1 cellular context compared by ENCODE assay signal in the genomic region with DNA sequence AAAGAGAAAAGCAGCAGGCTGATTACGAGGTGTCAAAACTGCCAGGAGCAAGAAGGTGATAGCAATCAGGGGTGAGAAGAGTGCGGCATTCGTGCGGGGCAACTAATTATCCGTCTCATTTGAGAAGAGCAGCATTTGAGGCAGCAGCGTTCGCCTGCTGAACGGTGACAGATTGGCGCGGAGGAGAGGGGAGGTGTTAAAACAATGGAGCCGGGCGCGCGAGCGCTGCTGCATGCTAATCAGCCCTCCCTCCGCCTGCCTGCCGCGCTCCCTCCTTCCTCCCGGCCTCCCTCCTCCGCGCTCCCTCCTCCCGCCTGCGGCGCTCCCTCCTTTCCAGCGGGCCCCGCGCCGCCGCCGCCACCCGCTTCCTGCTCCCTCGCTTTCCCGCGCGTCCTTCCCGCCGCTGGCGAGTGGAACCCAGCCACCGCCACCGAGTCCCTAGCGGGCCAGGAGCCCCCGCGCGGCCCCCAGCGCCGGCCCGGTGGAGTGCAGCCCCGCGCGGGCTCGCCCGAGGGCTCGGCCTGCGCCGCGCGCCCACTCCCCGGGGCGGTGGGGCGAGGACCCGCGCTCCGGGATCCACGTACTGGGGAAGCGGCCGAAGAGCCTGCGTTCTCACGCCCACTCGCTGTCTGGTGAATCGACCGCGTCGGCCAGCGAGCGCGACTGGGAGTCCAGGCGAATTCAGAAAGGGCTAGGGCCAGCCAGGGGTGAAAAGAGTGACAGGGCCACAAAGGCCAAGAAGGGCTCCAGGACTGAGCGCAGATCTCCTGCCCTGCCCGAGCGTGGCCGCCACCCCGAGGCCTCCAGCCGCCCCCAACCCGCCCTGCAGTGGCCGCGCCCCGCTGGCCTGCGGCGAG.
A peak's percentile ranks its signal among the peaks of the same experiment; 100 is the strongest.
TF ChIP-seq lines count a peak whose summit lies in the region.

No MANE protein-coding gene starts in this region.

TF ChIP-seq in HEK293, 187 proteins besides CTCF, POLR2A, EP300 and RAD21 (continued from another document and continues in another):
- TF ChIP-seq, protein P1, sequence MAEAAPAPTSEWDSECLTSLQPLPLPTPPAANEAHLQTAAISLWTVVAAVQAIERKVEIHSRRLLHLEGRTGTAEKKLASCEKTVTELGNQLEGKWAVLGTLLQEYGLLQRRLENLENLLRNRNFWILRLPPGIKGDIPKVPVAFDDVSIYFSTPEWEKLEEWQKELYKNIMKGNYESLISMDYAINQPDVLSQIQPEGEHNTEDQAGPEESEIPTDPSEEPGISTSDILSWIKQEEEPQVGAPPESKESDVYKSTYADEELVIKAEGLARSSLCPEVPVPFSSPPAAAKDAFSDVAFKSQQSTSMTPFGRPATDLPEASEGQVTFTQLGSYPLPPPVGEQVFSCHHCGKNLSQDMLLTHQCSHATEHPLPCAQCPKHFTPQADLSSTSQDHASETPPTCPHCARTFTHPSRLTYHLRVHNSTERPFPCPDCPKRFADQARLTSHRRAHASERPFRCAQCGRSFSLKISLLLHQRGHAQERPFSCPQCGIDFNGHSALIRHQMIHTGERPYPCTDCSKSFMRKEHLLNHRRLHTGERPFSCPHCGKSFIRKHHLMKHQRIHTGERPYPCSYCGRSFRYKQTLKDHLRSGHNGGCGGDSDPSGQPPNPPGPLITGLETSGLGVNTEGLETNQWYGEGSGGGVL (tag by site-specific recombination; IDR thresholded peaks at IDR 0.05) = peak; percentile 83
- TF ChIP-seq ZNF791 (tag by site-specific recombination; IDR thresholded peaks at IDR 0.05) = no peak
- TF ChIP-seq, protein P2, sequence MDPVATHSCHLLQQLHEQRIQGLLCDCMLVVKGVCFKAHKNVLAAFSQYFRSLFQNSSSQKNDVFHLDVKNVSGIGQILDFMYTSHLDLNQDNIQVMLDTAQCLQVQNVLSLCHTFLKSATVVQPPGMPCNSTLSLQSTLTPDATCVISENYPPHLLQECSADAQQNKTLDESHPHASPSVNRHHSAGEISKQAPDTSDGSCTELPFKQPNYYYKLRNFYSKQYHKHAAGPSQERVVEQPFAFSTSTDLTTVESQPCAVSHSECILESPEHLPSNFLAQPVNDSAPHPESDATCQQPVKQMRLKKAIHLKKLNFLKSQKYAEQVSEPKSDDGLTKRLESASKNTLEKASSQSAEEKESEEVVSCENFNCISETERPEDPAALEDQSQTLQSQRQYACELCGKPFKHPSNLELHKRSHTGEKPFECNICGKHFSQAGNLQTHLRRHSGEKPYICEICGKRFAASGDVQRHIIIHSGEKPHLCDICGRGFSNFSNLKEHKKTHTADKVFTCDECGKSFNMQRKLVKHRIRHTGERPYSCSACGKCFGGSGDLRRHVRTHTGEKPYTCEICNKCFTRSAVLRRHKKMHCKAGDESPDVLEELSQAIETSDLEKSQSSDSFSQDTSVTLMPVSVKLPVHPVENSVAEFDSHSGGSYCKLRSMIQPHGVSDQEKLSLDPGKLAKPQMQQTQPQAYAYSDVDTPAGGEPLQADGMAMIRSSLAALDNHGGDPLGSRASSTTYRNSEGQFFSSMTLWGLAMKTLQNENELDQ (tag by site-specific recombination; IDR thresholded peaks at IDR 0.05; ENCODE audit: low read depth) = no peak
- TF ChIP-seq WT1 (tag by site-specific recombination; IDR thresholded peaks at IDR 0.05) = peak; percentile 52; the same call in 1 of the 2 replicates
- TF ChIP-seq IKZF3 (tag by site-specific recombination; IDR thresholded peaks at IDR 0.05) = peak; percentile 63
- TF ChIP-seq, protein P3, sequence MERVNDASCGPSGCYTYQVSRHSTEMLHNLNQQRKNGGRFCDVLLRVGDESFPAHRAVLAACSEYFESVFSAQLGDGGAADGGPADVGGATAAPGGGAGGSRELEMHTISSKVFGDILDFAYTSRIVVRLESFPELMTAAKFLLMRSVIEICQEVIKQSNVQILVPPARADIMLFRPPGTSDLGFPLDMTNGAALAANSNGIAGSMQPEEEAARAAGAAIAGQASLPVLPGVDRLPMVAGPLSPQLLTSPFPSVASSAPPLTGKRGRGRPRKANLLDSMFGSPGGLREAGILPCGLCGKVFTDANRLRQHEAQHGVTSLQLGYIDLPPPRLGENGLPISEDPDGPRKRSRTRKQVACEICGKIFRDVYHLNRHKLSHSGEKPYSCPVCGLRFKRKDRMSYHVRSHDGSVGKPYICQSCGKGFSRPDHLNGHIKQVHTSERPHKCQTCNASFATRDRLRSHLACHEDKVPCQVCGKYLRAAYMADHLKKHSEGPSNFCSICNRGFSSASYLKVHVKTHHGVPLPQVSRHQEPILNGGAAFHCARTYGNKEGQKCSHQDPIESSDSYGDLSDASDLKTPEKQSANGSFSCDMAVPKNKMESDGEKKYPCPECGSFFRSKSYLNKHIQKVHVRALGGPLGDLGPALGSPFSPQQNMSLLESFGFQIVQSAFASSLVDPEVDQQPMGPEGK (tag by site-specific recombination; IDR thresholded peaks at IDR 0.05) = 0 out of 2 replicates have a peak, but pooled peaks have one; percentile 26
- no peak for TF ChIP-seq MEIS1 (CRISPR knock-in tag; IDR thresholded peaks at IDR 0.05; ENCODE audit: borderline replicate concordance)
- TF ChIP-seq, protein P4, sequence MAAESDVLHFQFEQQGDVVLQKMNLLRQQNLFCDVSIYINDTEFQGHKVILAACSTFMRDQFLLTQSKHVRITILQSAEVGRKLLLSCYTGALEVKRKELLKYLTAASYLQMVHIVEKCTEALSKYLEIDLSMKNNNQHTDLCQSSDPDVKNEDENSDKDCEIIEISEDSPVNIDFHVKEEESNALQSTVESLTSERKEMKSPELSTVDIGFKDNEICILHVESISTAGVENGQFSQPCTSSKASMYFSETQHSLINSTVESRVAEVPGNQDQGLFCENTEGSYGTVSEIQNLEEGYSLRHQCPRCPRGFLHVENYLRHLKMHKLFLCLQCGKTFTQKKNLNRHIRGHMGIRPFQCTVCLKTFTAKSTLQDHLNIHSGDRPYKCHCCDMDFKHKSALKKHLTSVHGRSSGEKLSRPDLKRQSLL (tag by site-specific recombination; IDR thresholded peaks at IDR 0.05) = no peak
- TF ChIP-seq ZNF555 (tag by site-specific recombination; conservative IDR thresholded peaks at IDR 0.05) = no peak
- TF ChIP-seq, protein P5, sequence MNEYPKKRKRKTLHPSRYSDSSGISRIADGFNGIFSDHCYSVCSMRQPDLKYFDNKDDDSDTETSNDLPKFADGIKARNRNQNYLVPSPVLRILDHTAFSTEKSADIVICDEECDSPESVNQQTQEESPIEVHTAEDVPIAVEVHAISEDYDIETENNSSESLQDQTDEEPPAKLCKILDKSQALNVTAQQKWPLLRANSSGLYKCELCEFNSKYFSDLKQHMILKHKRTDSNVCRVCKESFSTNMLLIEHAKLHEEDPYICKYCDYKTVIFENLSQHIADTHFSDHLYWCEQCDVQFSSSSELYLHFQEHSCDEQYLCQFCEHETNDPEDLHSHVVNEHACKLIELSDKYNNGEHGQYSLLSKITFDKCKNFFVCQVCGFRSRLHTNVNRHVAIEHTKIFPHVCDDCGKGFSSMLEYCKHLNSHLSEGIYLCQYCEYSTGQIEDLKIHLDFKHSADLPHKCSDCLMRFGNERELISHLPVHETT (tag by site-specific recombination; IDR thresholded peaks at IDR 0.05) = no peak
- no peak for TF ChIP-seq ZNF558 (tag by site-specific recombination; IDR thresholded peaks at IDR 0.05)
- no peak for TF ChIP-seq GLI2 (tag by site-specific recombination; IDR thresholded peaks at IDR 0.05; ENCODE audit: borderline replicate concordance, low read depth)
- TF ChIP-seq ZNF544 (tag by site-specific recombination; IDR thresholded peaks at IDR 0.05) = no peak
- TF ChIP-seq, protein P6, sequence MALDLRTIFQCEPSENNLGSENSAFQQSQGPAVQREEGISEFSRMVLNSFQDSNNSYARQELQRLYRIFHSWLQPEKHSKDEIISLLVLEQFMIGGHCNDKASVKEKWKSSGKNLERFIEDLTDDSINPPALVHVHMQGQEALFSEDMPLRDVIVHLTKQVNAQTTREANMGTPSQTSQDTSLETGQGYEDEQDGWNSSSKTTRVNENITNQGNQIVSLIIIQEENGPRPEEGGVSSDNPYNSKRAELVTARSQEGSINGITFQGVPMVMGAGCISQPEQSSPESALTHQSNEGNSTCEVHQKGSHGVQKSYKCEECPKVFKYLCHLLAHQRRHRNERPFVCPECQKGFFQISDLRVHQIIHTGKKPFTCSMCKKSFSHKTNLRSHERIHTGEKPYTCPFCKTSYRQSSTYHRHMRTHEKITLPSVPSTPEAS (tag by site-specific recombination; IDR thresholded peaks at IDR 0.05) = no peak
- TF ChIP-seq, protein P7, sequence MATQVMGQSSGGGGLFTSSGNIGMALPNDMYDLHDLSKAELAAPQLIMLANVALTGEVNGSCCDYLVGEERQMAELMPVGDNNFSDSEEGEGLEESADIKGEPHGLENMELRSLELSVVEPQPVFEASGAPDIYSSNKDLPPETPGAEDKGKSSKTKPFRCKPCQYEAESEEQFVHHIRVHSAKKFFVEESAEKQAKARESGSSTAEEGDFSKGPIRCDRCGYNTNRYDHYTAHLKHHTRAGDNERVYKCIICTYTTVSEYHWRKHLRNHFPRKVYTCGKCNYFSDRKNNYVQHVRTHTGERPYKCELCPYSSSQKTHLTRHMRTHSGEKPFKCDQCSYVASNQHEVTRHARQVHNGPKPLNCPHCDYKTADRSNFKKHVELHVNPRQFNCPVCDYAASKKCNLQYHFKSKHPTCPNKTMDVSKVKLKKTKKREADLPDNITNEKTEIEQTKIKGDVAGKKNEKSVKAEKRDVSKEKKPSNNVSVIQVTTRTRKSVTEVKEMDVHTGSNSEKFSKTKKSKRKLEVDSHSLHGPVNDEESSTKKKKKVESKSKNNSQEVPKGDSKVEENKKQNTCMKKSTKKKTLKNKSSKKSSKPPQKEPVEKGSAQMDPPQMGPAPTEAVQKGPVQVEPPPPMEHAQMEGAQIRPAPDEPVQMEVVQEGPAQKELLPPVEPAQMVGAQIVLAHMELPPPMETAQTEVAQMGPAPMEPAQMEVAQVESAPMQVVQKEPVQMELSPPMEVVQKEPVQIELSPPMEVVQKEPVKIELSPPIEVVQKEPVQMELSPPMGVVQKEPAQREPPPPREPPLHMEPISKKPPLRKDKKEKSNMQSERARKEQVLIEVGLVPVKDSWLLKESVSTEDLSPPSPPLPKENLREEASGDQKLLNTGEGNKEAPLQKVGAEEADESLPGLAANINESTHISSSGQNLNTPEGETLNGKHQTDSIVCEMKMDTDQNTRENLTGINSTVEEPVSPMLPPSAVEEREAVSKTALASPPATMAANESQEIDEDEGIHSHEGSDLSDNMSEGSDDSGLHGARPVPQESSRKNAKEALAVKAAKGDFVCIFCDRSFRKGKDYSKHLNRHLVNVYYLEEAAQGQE (tag by site-specific recombination; IDR thresholded peaks at IDR 0.05) = no peak
- TF ChIP-seq SALL2 (tag by site-specific recombination; IDR thresholded peaks at IDR 0.05; ENCODE audit: borderline replicate concordance) = no peak
- TF ChIP-seq ZSCAN23 (tag by site-specific recombination; IDR thresholded peaks at IDR 0.05) = no peak
- TF ChIP-seq, protein P8, sequence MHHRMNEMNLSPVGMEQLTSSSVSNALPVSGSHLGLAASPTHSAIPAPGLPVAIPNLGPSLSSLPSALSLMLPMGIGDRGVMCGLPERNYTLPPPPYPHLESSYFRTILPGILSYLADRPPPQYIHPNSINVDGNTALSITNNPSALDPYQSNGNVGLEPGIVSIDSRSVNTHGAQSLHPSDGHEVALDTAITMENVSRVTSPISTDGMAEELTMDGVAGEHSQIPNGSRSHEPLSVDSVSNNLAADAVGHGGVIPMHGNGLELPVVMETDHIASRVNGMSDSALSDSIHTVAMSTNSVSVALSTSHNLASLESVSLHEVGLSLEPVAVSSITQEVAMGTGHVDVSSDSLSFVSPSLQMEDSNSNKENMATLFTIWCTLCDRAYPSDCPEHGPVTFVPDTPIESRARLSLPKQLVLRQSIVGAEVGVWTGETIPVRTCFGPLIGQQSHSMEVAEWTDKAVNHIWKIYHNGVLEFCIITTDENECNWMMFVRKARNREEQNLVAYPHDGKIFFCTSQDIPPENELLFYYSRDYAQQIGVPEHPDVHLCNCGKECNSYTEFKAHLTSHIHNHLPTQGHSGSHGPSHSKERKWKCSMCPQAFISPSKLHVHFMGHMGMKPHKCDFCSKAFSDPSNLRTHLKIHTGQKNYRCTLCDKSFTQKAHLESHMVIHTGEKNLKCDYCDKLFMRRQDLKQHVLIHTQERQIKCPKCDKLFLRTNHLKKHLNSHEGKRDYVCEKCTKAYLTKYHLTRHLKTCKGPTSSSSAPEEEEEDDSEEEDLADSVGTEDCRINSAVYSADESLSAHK (tag by site-specific recombination; IDR thresholded peaks at IDR 0.05) = no peak
- TF ChIP-seq, protein P9, sequence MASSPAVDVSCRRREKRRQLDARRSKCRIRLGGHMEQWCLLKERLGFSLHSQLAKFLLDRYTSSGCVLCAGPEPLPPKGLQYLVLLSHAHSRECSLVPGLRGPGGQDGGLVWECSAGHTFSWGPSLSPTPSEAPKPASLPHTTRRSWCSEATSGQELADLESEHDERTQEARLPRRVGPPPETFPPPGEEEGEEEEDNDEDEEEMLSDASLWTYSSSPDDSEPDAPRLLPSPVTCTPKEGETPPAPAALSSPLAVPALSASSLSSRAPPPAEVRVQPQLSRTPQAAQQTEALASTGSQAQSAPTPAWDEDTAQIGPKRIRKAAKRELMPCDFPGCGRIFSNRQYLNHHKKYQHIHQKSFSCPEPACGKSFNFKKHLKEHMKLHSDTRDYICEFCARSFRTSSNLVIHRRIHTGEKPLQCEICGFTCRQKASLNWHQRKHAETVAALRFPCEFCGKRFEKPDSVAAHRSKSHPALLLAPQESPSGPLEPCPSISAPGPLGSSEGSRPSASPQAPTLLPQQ (tag by site-specific recombination; IDR thresholded peaks at IDR 0.05) = 0 out of 2 replicates have a peak, but pooled peaks have one; percentile 27
- TF ChIP-seq, protein P10, sequence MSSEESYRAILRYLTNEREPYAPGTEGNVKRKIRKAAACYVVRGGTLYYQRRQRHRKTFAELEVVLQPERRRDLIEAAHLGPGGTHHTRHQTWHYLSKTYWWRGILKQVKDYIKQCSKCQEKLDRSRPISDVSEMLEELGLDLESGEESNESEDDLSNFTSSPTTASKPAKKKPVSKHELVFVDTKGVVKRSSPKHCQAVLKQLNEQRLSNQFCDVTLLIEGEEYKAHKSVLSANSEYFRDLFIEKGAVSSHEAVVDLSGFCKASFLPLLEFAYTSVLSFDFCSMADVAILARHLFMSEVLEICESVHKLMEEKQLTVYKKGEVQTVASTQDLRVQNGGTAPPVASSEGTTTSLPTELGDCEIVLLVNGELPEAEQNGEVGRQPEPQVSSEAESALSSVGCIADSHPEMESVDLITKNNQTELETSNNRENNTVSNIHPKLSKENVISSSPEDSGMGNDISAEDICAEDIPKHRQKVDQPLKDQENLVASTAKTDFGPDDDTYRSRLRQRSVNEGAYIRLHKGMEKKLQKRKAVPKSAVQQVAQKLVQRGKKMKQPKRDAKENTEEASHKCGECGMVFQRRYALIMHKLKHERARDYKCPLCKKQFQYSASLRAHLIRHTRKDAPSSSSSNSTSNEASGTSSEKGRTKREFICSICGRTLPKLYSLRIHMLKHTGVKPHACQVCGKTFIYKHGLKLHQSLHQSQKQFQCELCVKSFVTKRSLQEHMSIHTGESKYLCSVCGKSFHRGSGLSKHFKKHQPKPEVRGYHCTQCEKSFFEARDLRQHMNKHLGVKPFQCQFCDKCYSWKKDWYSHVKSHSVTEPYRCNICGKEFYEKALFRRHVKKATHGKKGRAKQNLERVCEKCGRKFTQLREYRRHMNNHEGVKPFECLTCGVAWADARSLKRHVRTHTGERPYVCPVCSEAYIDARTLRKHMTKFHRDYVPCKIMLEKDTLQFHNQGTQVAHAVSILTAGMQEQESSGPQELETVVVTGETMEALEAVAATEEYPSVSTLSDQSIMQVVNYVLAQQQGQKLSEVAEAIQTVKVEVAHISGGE (tag by site-specific recombination; conservative IDR thresholded peaks at IDR 0.05; ENCODE audit: low read depth) = 0 out of 2 replicates have a peak, but pooled peaks have one; percentile 24
- no peak for TF ChIP-seq SCRT1 (tag by site-specific recombination; IDR thresholded peaks at IDR 0.05; ENCODE audit: borderline replicate concordance)
- TF ChIP-seq ZNF114 (tag by site-specific recombination; IDR thresholded peaks at IDR 0.05) = no peak
- no peak for TF ChIP-seq ZNF416 (tag by site-specific recombination; IDR thresholded peaks at IDR 0.05)
- TF ChIP-seq SP2 (tag by site-specific recombination; IDR thresholded peaks at IDR 0.05) = peak; percentile 73
- no peak for TF ChIP-seq ZNF121 (tag by site-specific recombination; IDR thresholded peaks at IDR 0.05)
- no peak for TF ChIP-seq ZNF324 (tag by site-specific recombination; IDR thresholded peaks at IDR 0.05)
- no peak for TF ChIP-seq ZNF16 (tag by site-specific recombination; IDR thresholded peaks at IDR 0.05; ENCODE audit: low read depth)
